In genomic region chr4:48813984-48814383, GRCh38 we compare ENCODE assay signal across 12 cellular contexts. TPM values are rescaled to one million over a fixed set of nuclear protein-coding genes. Genes with fewer than 3 reads are reported as not detected.
DNase-seq lines count a peak whose midpoint lies in the region; ATAC-seq, FAIRE-seq and TF ChIP-seq lines count a peak whose summit lies in the region.
"Had no signal": no experiment of that assay in that cellular context is flagged by ENCODE, and none has a peak within 500 bp of the region (broad histone marks: within the 10 kb centered on the region; RNA-seq: fewer than 3 reads in every experiment).

No MANE protein-coding gene starts in this region.

- H2AK5ac ChIP-seq in trophoblast cell (ENCODE audit: low read length) = no peak overlapping the region

- no peak for TF ChIP-seq CTCF in K562 (IDR thresholded peaks at IDR 0.05 in 2 of 3, conservative IDR thresholded peaks at IDR 0.05 in 1 of 3; ENCODE audit: insufficient read depth in 2 of 3, low read depth in 1 of 3, low read length in 3 of 3)

- no peak for TF ChIP-seq POLR2A in K562 (conservative IDR thresholded peaks at IDR 0.05)

- ATAC-seq in GM18909 (IDR thresholded peaks at IDR 0.05; ENCODE audit: poor library complexity, unreplicated experiment) (peak; percentile 89), HG02642 (IDR thresholded peaks at IDR 0.05; ENCODE audit: poor library complexity, unreplicated experiment) (peak; percentile 87), K562 (no peak)
- ATAC-seq: PC-3 had no signal

- POLR2A ChIA-PET in K562 (lab: Yijun Ruan, JAX) = no interaction called here

- no peaks in the 10 kb centered on the region for H4K20me1 ChIP-seq in K562 (replicated peaks; ENCODE audit: control insufficient read depth, insufficient read depth, low read length)

- DNase-seq in NCI-H1092 treated with DMSO at 0.1 percent for 48 hours (lab: John Stamatoyannopoulos, UW) (peak; percentile 42), K562 (ENCODE audit: extremely low read depth in 1 of 4, low spot score in 3 of 4) (no peak), H4 (ENCODE audit: low spot score) (no peak), SKM-1 treated with dmso at 0.1 percent for 144 hours (lab: John Stamatoyannopoulos, UW; ENCODE audit: unreplicated experiment) (no peak), anterior cingulate cortex (lab: John Stamatoyannopoulos, UW) (no peak), trophoblast cell (no peak)
- DNase-seq: activated CD4-positive, alpha-beta memory T cell treated with anti-CD3 and anti-CD28 coated beads, Interleukin-2, amount 10 ng/mL, durations not matched to agents 7 days and 5 days; PC-3; stimulated activated CD4-positive, alpha-beta T cell treated with anti-CD3 and anti-CD28 coated beads, Interleukin-2, amount 100 ng/mL, for 24 hours had no signal

- CTCF ChIA-PET in K562 (lab: Yijun Ruan, JAX; ENCODE audit: low intra/inter-chr PET ratio) = no interaction called here

- H2AFZ ChIP-seq in K562 (ENCODE audit: low read depth, low read length) (no peak overlapping the region), trophoblast cell (ENCODE audit: insufficient read depth, low read length, poor library complexity) (no peak overlapping the region)

- no peak overlapping the region for H4K12ac ChIP-seq in trophoblast cell (ENCODE audit: low read depth, low read length)

- H4K8ac ChIP-seq in trophoblast cell (ENCODE audit: low read depth, low read length) = no peak overlapping the region

- no peaks in the 10 kb centered on the region for H3K36me3 ChIP-seq in K562 (ENCODE audit: control insufficient read depth, insufficient read depth, low read length)
- no peaks in the 10 kb centered on the region for H3K36me3 ChIP-seq in trophoblast cell (ENCODE audit: control insufficient read depth in 1 of 2, insufficient read depth in 2 of 2, low read length in 2 of 2)

- no peak for TF ChIP-seq RAD21 in K562 (CRISPR knock-in tag; conservative IDR thresholded peaks at IDR 0.05 in 1 of 2, IDR thresholded peaks at IDR 0.05 in 1 of 2)

- no peak overlapping the region for H4K91ac ChIP-seq in trophoblast cell (ENCODE audit: low read depth, low read length)

- no TSS peak for BruUV-seq in K562 (replicated peaks; lab: Mats Ljungman, UMichigan)

- H3K9ac ChIP-seq in K562 (ENCODE audit: insufficient read depth in 1 of 2, low read depth in 2 of 2, low read length in 2 of 2) (no peak overlapping the region), trophoblast cell (ENCODE audit: low read length) (no peak overlapping the region)

- no peak for TF ChIP-seq EP300 in K562 (IDR thresholded peaks at IDR 0.05; ENCODE audit: low read length)

- no peak overlapping the region for H3K23ac ChIP-seq in trophoblast cell (ENCODE audit: low read length)

- in situ Hi-C loops in K562 (cut with MboI) = no loop called here

- no peak overlapping the region for H3K4ac ChIP-seq in trophoblast cell (ENCODE audit: low read depth, low read length)

- H3K4me3 ChIP-seq in K562 (no peak overlapping the region), trophoblast cell (ENCODE audit: low read depth, low read length) (no peak overlapping the region)

- H3K27me3 ChIP-seq in K562 (ENCODE audit: control insufficient read depth in 2 of 2, insufficient read depth in 2 of 2, low read length in 2 of 2) = peaks cover 0 to 3% of the 10 kb centered on the region in 2 experiments; a peak in 1 of 5 replicates
- H3K27me3 ChIP-seq in trophoblast cell (ENCODE audit: insufficient read depth, low read length) = no peaks in the 10 kb centered on the region

- H3K14ac ChIP-seq in trophoblast cell (ENCODE audit: low read length) = no peak overlapping the region

- intact Hi-C loops in K562 (cut with micrococcal nuclease) = no loop called here

- H3K4me2 ChIP-seq in K562 (ENCODE audit: insufficient read depth, low read length) (no peak overlapping the region), trophoblast cell (ENCODE audit: low read length) (no peak overlapping the region)

- no peaks in the 10 kb centered on the region for H3K79me1 ChIP-seq in trophoblast cell (ENCODE audit: low read length)

- H2BK5ac ChIP-seq in trophoblast cell (ENCODE audit: low read depth, low read length, poor library complexity) = no peak overlapping the region

- H3K9me3 ChIP-seq in K562 (replicated peaks; ENCODE audit: control insufficient read depth, insufficient read depth, low read depth, low read length) (no peaks in the 10 kb centered on the region), trophoblast cell (ENCODE audit: insufficient read depth, low read depth, low read length) (no peaks in the 10 kb centered on the region)

- 8% methylated on average over 2 of the region's 2 CpGs for WGBS in K562 (ENCODE audit: insufficient coverage, low coverage, missing lambda C conversion rate)
- no CpG with 5 or more reads among the region's 2 CpGs for WGBS in trophoblast cell (ENCODE audit: extremely low coverage, insufficient coverage, insufficient read length)

- no peak overlapping the region for H2BK120ac ChIP-seq in trophoblast cell (ENCODE audit: insufficient read depth, low read length, poor library complexity)

- H3K9me1 ChIP-seq in K562 (ENCODE audit: control insufficient read depth, insufficient read depth, low read length) = no peaks in the 10 kb centered on the region

- H3K27ac ChIP-seq in K562 (ENCODE audit: extremely low read depth, low read depth, low read length) (no peak overlapping the region), trophoblast cell (ENCODE audit: low read depth, low read length) (no peak overlapping the region)

- FAIRE-seq in K562 (lab: Jason Lieb, UNC) = no peak
- FAIRE-seq: urothelium cell line had no signal

- H3K4me1 ChIP-seq in K562 (replicated peaks in 1 of 2; ENCODE audit: control insufficient read depth in 2 of 2, insufficient read depth in 2 of 2, low read length in 2 of 2) (no peaks in the 10 kb centered on the region; a peak in 1 of 5 replicates), trophoblast cell (ENCODE audit: control insufficient read depth in 1 of 2, insufficient read depth in 2 of 2, low read length in 2 of 2) (no peaks in the 10 kb centered on the region)

- no peaks in the 10 kb centered on the region for H3K79me2 ChIP-seq in K562 (ENCODE audit: control insufficient read depth, insufficient read depth, low read length)
- H3K79me2 ChIP-seq in trophoblast cell (ENCODE audit: control insufficient read depth, insufficient read depth, low read length, poor library complexity) = no peaks in the 10 kb centered on the region

- H2BK12ac ChIP-seq in trophoblast cell (ENCODE audit: low read length) = no peak overlapping the region

- no peak overlapping the region for H3K18ac ChIP-seq in trophoblast cell (ENCODE audit: low read length)

RNA-seq across cellular contexts. Expression of gene OCIAD1, which starts 16.9 kb away (rescaled TPM):
- 114 and 265 TPM in 2 replicates for total RNA-seq in K562 (2011; cell fraction: chromatin; rRNA removed; ENCODE audit: low replicate concordance)
- 122 and 132 TPM in 2 replicates for total RNA-seq in K562 (2011; cell fraction: nucleolus; rRNA removed)
- 169 and 184 TPM in 2 replicates for total RNA-seq in K562 (2011; cell fraction: nucleoplasm; rRNA removed)
- total RNA-seq in K562 (2014; rRNA removed) (93.1 and 99.0 TPM in 2 replicates), K562 (2014; rRNA removed; fragmentation: Illumina TruSeq; extraction: Trizol) (196 and 197 TPM in 2 replicates), K562 (2015; rRNA removed; fragmentation: Illumina TruSeq; extraction: Trizol) (148 and 163 TPM in 2 replicates), K562 (2021) (134 and 148 TPM in 2 replicates)
- polyA plus RNA-seq in K562 (2011; rRNA removed) (223 and 278 TPM in 2 replicates), K562 (2014; fragmentation: Illumina TruSeq; extraction: Trizol) (304 and 358 TPM in 2 replicates), K562 (2014; fragmentation: Nextera tagmentation; extraction: Ambion mirVana) (100 to 1,000 TPM; 204 to 222 TPM), K562 (2014; rRNA removed) (188 and 200 TPM in 2 replicates)
- polyA plus RNA-seq in K562 (2011; cell fraction: cytosol; rRNA removed) = 68.0 and 101 TPM in 2 replicates
- polyA plus RNA-seq in K562 (2011; cell fraction: nucleus; rRNA removed) = 107 and 109 TPM in 2 replicates
- polyA plus RNA-seq in K562 (2012) = 173 and 180 TPM in 2 replicates
- 90.9 and 99.1 TPM in 2 replicates for polyA minus RNA-seq in K562 (2011; rRNA and poly(A)+ RNA removed)
- polyA minus RNA-seq in K562 (2011; cell fraction: cytosol; rRNA and poly(A)+ RNA removed) = 41.0 and 57.6 TPM in 2 replicates
- 71.1 and 117 TPM in 2 replicates for polyA minus RNA-seq in K562 (2011; cell fraction: nucleus; rRNA and poly(A)+ RNA removed)
- total RNA-seq in H4 (2014; rRNA removed; shearing (Covaris generic)) = 212 and 281 TPM in 2 replicates
- polyA plus RNA-seq in trophoblast cell (2013) = 149 and 153 TPM in 2 replicates

RNA-seq across cellular contexts. Expression of gene FRYL, which starts 33.9 kb away (rescaled TPM):
- 54.3 and 216 TPM in 2 replicates for total RNA-seq in K562 (2011; cell fraction: chromatin; rRNA removed; ENCODE audit: low replicate concordance)
- total RNA-seq in K562 (2011; cell fraction: nucleolus; rRNA removed) = 36.9 and 53.4 TPM in 2 replicates
- total RNA-seq in K562 (2011; cell fraction: nucleoplasm; rRNA removed) = 66.0 and 97.4 TPM in 2 replicates
- total RNA-seq in K562 (2014; rRNA removed) (15.9 and 31.6 TPM in 2 replicates), K562 (2014; rRNA removed; fragmentation: Illumina TruSeq; extraction: Trizol) (29.3 and 36.9 TPM in 2 replicates), K562 (2015; rRNA removed; fragmentation: Illumina TruSeq; extraction: Trizol) (31.7 and 34.9 TPM in 2 replicates), K562 (2021) (24.1 and 25.8 TPM in 2 replicates)
- polyA plus RNA-seq in K562 (2011; rRNA removed) (16.0 and 21.7 TPM in 2 replicates), K562 (2014; fragmentation: Illumina TruSeq; extraction: Trizol) (11.4 and 13.2 TPM in 2 replicates), K562 (2014; fragmentation: Nextera tagmentation; extraction: Ambion mirVana) (1 to 10 TPM; 7.2 TPM), K562 (2014; rRNA removed) (9.3 and 11.5 TPM in 2 replicates)
- 4.9 and 8.5 TPM in 2 replicates for polyA plus RNA-seq in K562 (2011; cell fraction: cytosol; rRNA removed)
- polyA plus RNA-seq in K562 (2011; cell fraction: nucleus; rRNA removed) = 24.7 and 39.0 TPM in 2 replicates
- 10.3 and 14.0 TPM in 2 replicates for polyA plus RNA-seq in K562 (2012)
- 96.4 and 106 TPM in 2 replicates for polyA minus RNA-seq in K562 (2011; rRNA and poly(A)+ RNA removed)
- 18.9 and 26.7 TPM in 2 replicates for polyA minus RNA-seq in K562 (2011; cell fraction: cytosol; rRNA and poly(A)+ RNA removed)
- polyA minus RNA-seq in K562 (2011; cell fraction: nucleus; rRNA and poly(A)+ RNA removed) = 125 and 183 TPM in 2 replicates
- 32.7 and 36.2 TPM in 2 replicates for total RNA-seq in H4 (2014; rRNA removed; shearing (Covaris generic))
- 14.9 and 15.0 TPM in 2 replicates for polyA plus RNA-seq in trophoblast cell (2013)
